In genomic region chr15:82832601-82833209, GRCh38 we compare ENCODE assay signal across 8 cellular contexts. TPM values are rescaled to one million over a fixed set of nuclear protein-coding genes. Genes with fewer than 3 reads are reported as not detected.
A peak's percentile ranks its signal among the peaks of the same experiment; 100 is the strongest.
DNase-seq lines count a peak whose midpoint lies in the region; ATAC-seq, FAIRE-seq and TF ChIP-seq lines count a peak whose summit lies in the region.

No MANE protein-coding gene starts in this region.

- H3K27me3 ChIP-seq in HUES48 (ENCODE audit: control insufficient read depth, insufficient read depth, low read length) (no peaks in the 10 kb centered on the region), left lung (no peaks in the 10 kb centered on the region)

- peaks cover 78% of the 10 kb centered on the region for H3K36me3 Mint-ChIP-seq in activated T-helper 1 cell treated with anti-CD3 and anti-CD28 coated beads, Interleukin-12 subunit alpha, Interleukin-12 subunit beta, Interleukin-2, Interleukin-4 antibody, amounts not matched to agents 30 ng/mL and 10 ng/mL and 1 ng/mL, durations not matched to agents 14 hours and 24 hours and 36 hours (ENCODE audit: low read depth)

- no peak overlapping the region for H3K9ac ChIP-seq in HUES48 (ENCODE audit: low read depth, low read length)
- H3K9ac ChIP-seq in kidney (ENCODE audit: low read length in 2 of 2) = no peak overlapping the region

- ATAC-seq in GM21737 (IDR thresholded peaks at IDR 0.05; ENCODE audit: unreplicated experiment) = peak; percentile 89
- ATAC-seq in left lung = peak; percentile 56

- no peaks in the 10 kb centered on the region for H3K9me3 Mint-ChIP-seq in activated T-helper 1 cell treated with anti-CD3 and anti-CD28 coated beads, Interleukin-12 subunit alpha, Interleukin-12 subunit beta, Interleukin-2, Interleukin-4 antibody, amounts not matched to agents 30 ng/mL and 10 ng/mL and 1 ng/mL, durations not matched to agents 14 hours and 24 hours and 36 hours

- DNase-seq in GM10266 (ENCODE audit: extremely low spot score) (peak; percentile 53), left lung (no peak), NCI-H82 treated with DMSO at 0.1 percent for 48 hours (lab: John Stamatoyannopoulos, UW; ENCODE audit: unreplicated experiment) (no peak), NCI-H2227 treated with DMSO at 0.1 percent for 48 hours (lab: John Stamatoyannopoulos, UW) (no peak), kidney (no peak)
- DNase-seq in activated T-helper 1 cell treated with anti-CD3 and anti-CD28 coated beads, Interleukin-12 subunit alpha, Interleukin-12 subunit beta, Interleukin-2, Interleukin-4 antibody, amounts not matched to agents 30 ng/mL and 10 ng/mL and 1 ng/mL, durations not matched to agents 14 hours and 24 hours and 36 hours (ENCODE audit: low spot score) = peak; percentile 17

- H3K4me1 Mint-ChIP-seq in activated T-helper 1 cell treated with anti-CD3 and anti-CD28 coated beads, Interleukin-12 subunit alpha, Interleukin-12 subunit beta, Interleukin-2, Interleukin-4 antibody, amounts not matched to agents 30 ng/mL and 10 ng/mL and 1 ng/mL, durations not matched to agents 14 hours and 24 hours and 36 hours (ENCODE audit: low read depth) = peaks cover 55% of the 10 kb centered on the region

- TF ChIP-seq CTCF in GM10266 (IDR thresholded peaks at IDR 0.05; ENCODE audit: control insufficient read depth, insufficient read depth, low read depth, missing control alignments) = no peak
- TF ChIP-seq CTCF in left lung (IDR thresholded peaks at IDR 0.05) = no peak
- no peak for TF ChIP-seq CTCF in kidney (IDR thresholded peaks at IDR 0.05; ENCODE audit: borderline replicate concordance, extremely low read depth, insufficient read depth)

- peak overlapping the region; percentile 57 for H3K4me3 Mint-ChIP-seq in activated T-helper 1 cell treated with anti-CD3 and anti-CD28 coated beads, Interleukin-12 subunit alpha, Interleukin-12 subunit beta, Interleukin-2, Interleukin-4 antibody, amounts not matched to agents 30 ng/mL and 10 ng/mL and 1 ng/mL, durations not matched to agents 14 hours and 24 hours and 36 hours

- H3K27ac ChIP-seq in HUES48 (ENCODE audit: low read depth, low read length) (peak overlapping the region; percentile 66), left lung (peak overlapping the region in 1 of 2 donors; percentile 76), kidney (ENCODE audit: low read depth in 2 of 2, low read length in 2 of 2) (peak overlapping the region in 1 of 2 donors; percentile 32)

- no peak for FAIRE-seq in kidney (lab: Jason Lieb, UNC)

- intact Hi-C loops in activated T-helper 1 cell treated with anti-CD3 and anti-CD28 coated beads, Interleukin-12 subunit alpha, Interleukin-12 subunit beta, Interleukin-2, Interleukin-4 antibody, amounts not matched to agents 30 ng/mL and 10 ng/mL and 1 ng/mL, durations not matched to agents 14 hours and 24 hours and 36 hours (cut with micrococcal nuclease) = loop anchor here (1.0 to 5.0 kb wide), 8 partner anchors 21 to 370 kb away; partner anchors contain the start of genes BTBD1, RAMAC and RPS17
- intact Hi-C loops in left lung (cut with DNase I) (no loop called here), kidney (cut with DNase I) (no loop called here)

- H3K9me3 ChIP-seq in HUES48 (ENCODE audit: control insufficient read depth, insufficient read depth, low read length) (no peaks in the 10 kb centered on the region), left lung (no peaks in the 10 kb centered on the region), kidney (ENCODE audit: control insufficient read depth in 1 of 2, low read length in 2 of 2) (no peaks in the 10 kb centered on the region)

- H3K36me3 ChIP-seq in HUES48 (ENCODE audit: control insufficient read depth, insufficient read depth, low read length) (peaks cover 51% of the 10 kb centered on the region), left lung (peaks cover 0 to 100% of the 10 kb centered on the region in 2 donors), kidney (ENCODE audit: control insufficient read depth in 1 of 2, insufficient read depth in 2 of 2, low read length in 2 of 2) (peaks cover 48 to 62% of the 10 kb centered on the region in 2 donors)

- peak overlapping the region; percentile 87 for H3K27ac Mint-ChIP-seq in activated T-helper 1 cell treated with anti-CD3 and anti-CD28 coated beads, Interleukin-12 subunit alpha, Interleukin-12 subunit beta, Interleukin-2, Interleukin-4 antibody, amounts not matched to agents 30 ng/mL and 10 ng/mL and 1 ng/mL, durations not matched to agents 14 hours and 24 hours and 36 hours

- H3K4me1 ChIP-seq in HUES48 (ENCODE audit: control insufficient read depth, insufficient read depth, low read length) = peaks cover 4% of the 10 kb centered on the region; the same call in 1 of the 2 replicates
- H3K4me1 ChIP-seq in left lung = peaks cover 7 to 21% of the 10 kb centered on the region in 2 donors
- no peaks in the 10 kb centered on the region for H3K4me1 ChIP-seq in kidney (ENCODE audit: control insufficient read depth in 1 of 2, insufficient read depth in 1 of 2, low read depth in 1 of 2, low read length in 2 of 2)

- H3K27me3 Mint-ChIP-seq in activated T-helper 1 cell treated with anti-CD3 and anti-CD28 coated beads, Interleukin-12 subunit alpha, Interleukin-12 subunit beta, Interleukin-2, Interleukin-4 antibody, amounts not matched to agents 30 ng/mL and 10 ng/mL and 1 ng/mL, durations not matched to agents 14 hours and 24 hours and 36 hours (ENCODE audit: insufficient read depth) = peaks cover 2% of the 10 kb centered on the region

- H3K4me3 ChIP-seq in HUES48 (ENCODE audit: low read depth, low read length) = no peak overlapping the region
- H3K4me3 ChIP-seq in left lung = no peak overlapping the region
- no peak overlapping the region for H3K4me3 ChIP-seq in kidney (ENCODE audit: low read length in 2 of 2)

RNA-seq across cellular contexts. Expression of gene WHAMM, which starts 23.3 kb away (rescaled TPM):
- total RNA-seq in activated T-helper 1 cell treated with anti-CD3 and anti-CD28 coated beads, Interleukin-12 subunit alpha, Interleukin-12 subunit beta, Interleukin-2, Interleukin-4 antibody, amounts not matched to agents 30 ng/mL and 10 ng/mL and 1 ng/mL, durations not matched to agents 14 hours and 24 hours and 36 hours = 7.1 and 7.5 TPM in 2 replicates
- total RNA-seq in left lung (10 to 100 TPM in 1 of 2 donors, 1 to 10 TPM in 1; 9.3 to 11.0 TPM), kidney (13.8 TPM)
- 4.0 TPM for polyA plus RNA-seq in kidney (ENCODE audit: insufficient read depth, low read depth, low replicate concordance)

RNA-seq across cellular contexts. Expression of gene FSD2, which starts 26.8 kb away (rescaled TPM):
- total RNA-seq in activated T-helper 1 cell treated with anti-CD3 and anti-CD28 coated beads, Interleukin-12 subunit alpha, Interleukin-12 subunit beta, Interleukin-2, Interleukin-4 antibody, amounts not matched to agents 30 ng/mL and 10 ng/mL and 1 ng/mL, durations not matched to agents 14 hours and 24 hours and 36 hours = not detected in 2 replicates
- total RNA-seq in left lung (1 to 10 TPM in 1 of 2 donors, not detected in 1; 1.3 TPM), kidney (not detected)
- not detected for polyA plus RNA-seq in kidney (ENCODE audit: insufficient read depth, low read depth, low replicate concordance)

Comparison
In these comparisons a context has a peak if more than half of its experiments do, and no peak if none do; other contexts are left out.
1. DNase-seq: peak in GM10266 (single experiment) and activated T-helper 1 cell treated with anti-CD3 and anti-CD28 coated beads, Interleukin-12 subunit alpha, Interleukin-12 subunit beta, Interleukin-2, Interleukin-4 antibody, amounts not matched to agents 30 ng/mL and 10 ng/mL and 1 ng/mL, durations not matched to agents 14 hours and 24 hours and 36 hours (single experiment); none in left lung (0 of 2), NCI-H82 treated with DMSO at 0.1 percent for 48 hours (single experiment), NCI-H2227 treated with DMSO at 0.1 percent for 48 hours (single experiment) and kidney (single experiment).